Comparison of ENCODE assay signal across 8 cellular contexts in the genomic region with DNA sequence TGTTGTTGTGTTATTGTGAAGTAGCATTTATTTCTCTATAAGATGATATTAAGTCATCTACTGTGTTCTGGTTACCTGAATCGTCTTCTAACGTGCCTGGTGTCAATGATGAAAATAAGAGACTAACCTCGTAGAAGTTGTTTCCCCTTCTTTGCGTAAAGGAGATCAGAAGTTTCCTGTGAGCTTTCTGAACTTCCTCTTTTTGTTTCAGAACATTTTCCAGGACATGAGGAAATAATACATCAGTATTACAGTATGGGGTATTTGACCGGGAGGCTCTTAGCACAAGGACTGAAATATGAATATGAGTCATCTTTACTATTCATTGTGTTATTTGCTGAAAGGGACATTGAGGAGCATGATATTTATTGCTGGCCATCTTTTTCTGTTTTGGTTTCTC. TPM values are rescaled to one million over a fixed set of nuclear protein-coding genes. Genes with fewer than 3 reads are reported as not detected.
DNase-seq lines count a peak whose midpoint lies in the region; ATAC-seq and TF ChIP-seq lines count a peak whose summit lies in the region.

No MANE protein-coding gene starts in this region.

- no peaks in the 10 kb centered on the region for H3K36me3 ChIP-seq in GM06990 (ENCODE audit: control insufficient read depth, insufficient read depth, low read length)

- H3K9me3 Mint-ChIP-seq in activated naive CD8-positive, alpha-beta T cell treated with anti-CD3 and anti-CD28 coated beads for 36 hours = no peaks in the 10 kb centered on the region
- no peaks in the 10 kb centered on the region for H3K9me3 Mint-ChIP-seq in naive B cell

- peaks cover 43% of the 10 kb centered on the region for H3K4me1 Mint-ChIP-seq in activated naive CD8-positive, alpha-beta T cell treated with anti-CD3 and anti-CD28 coated beads for 36 hours
- H3K4me1 Mint-ChIP-seq in naive B cell = peaks cover 34 to 45% (median 43%) of the 10 kb centered on the region in 3 donors

- ATAC-seq in HG03060 (IDR thresholded peaks at IDR 0.05; ENCODE audit: low read depth, unreplicated experiment) (peak; percentile 48), naive B cell (ENCODE audit: low read depth in 2 of 2) (peak; percentile 56 to 58), HG03571 (IDR thresholded peaks at IDR 0.05; ENCODE audit: unreplicated experiment) (no peak)

- H3K27ac Mint-ChIP-seq in activated naive CD8-positive, alpha-beta T cell treated with anti-CD3 and anti-CD28 coated beads for 36 hours = peak overlapping the region; percentile 81
- peak overlapping the region; percentile 90 to 98 (median 95) for H3K27ac Mint-ChIP-seq in naive B cell

- peak overlapping the region; percentile 87 for H3K4me3 Mint-ChIP-seq in activated naive CD8-positive, alpha-beta T cell treated with anti-CD3 and anti-CD28 coated beads for 36 hours
- peak overlapping the region; percentile 80 to 98 (median 95) for H3K4me3 Mint-ChIP-seq in naive B cell

- peaks cover 9% of the 10 kb centered on the region for H3K27me3 Mint-ChIP-seq in activated naive CD8-positive, alpha-beta T cell treated with anti-CD3 and anti-CD28 coated beads for 36 hours
- H3K27me3 Mint-ChIP-seq in naive B cell = no peaks in the 10 kb centered on the region

- no peak overlapping the region for H3K4me3 ChIP-seq in GM06990 (replicated peaks; ENCODE audit: low read depth, low read length)

- H3K36me3 Mint-ChIP-seq in activated naive CD8-positive, alpha-beta T cell treated with anti-CD3 and anti-CD28 coated beads for 36 hours = peaks cover 9% of the 10 kb centered on the region
- no peaks in the 10 kb centered on the region for H3K36me3 Mint-ChIP-seq in naive B cell

- no peaks in the 10 kb centered on the region for H3K27me3 ChIP-seq in GM06990 (replicated peaks; ENCODE audit: control insufficient read depth, insufficient read depth, low read length)

- TF ChIP-seq CTCF in GM06990 (IDR thresholded peaks at IDR 0.05; ENCODE audit: insufficient read depth, low read length, poor library complexity, severe bottlenecking) = no peak

- peak; percentile 48 for DNase-seq in GM06990 (ENCODE audit: extremely low read depth, insufficient read length)
- DNase-seq in activated naive CD8-positive, alpha-beta T cell treated with anti-CD3 and anti-CD28 coated beads for 36 hours = no peak
- peak; percentile 74 for DNase-seq in naive B cell
- DNase-seq in middle frontal gyrus (ENCODE audit: extremely low spot score, low spot score) = no peak
- DNase-seq in iPS-NIHi7 (ENCODE audit: extremely low spot score) = no peak
- no peak for DNase-seq in NCI-H2227 (lab: John Stamatoyannopoulos, UW; ENCODE audit: unreplicated experiment)

RNA-seq across cellular contexts. Expression of a gene that starts 1.3 kb away (rescaled TPM):
- 1 to 10 TPM; 3.0 to 3.5 TPM for total RNA-seq in activated naive CD8-positive, alpha-beta T cell treated with anti-CD3 and anti-CD28 coated beads for 36 hours
- polyA plus RNA-seq in naive B cell (ENCODE audit: low read depth in 6 of 6) = 10 to 100 TPM in 4 of 6 donors, 1 to 10 TPM in 2; 3.8 to 12.9 (median 10.5) TPM

Comparison
In these comparisons a context has a peak if more than half of its experiments do, and no peak if none do; other contexts are left out.
1. DNase-seq: peak in GM06990 (single experiment) and naive B cell (single experiment); none in activated naive CD8-positive, alpha-beta T cell treated with anti-CD3 and anti-CD28 coated beads for 36 hours (single experiment), middle frontal gyrus (single experiment), iPS-NIHi7 (single experiment) and NCI-H2227 (single experiment).